ENCODE assay signal across 17 cellular contexts in the genomic region with DNA sequence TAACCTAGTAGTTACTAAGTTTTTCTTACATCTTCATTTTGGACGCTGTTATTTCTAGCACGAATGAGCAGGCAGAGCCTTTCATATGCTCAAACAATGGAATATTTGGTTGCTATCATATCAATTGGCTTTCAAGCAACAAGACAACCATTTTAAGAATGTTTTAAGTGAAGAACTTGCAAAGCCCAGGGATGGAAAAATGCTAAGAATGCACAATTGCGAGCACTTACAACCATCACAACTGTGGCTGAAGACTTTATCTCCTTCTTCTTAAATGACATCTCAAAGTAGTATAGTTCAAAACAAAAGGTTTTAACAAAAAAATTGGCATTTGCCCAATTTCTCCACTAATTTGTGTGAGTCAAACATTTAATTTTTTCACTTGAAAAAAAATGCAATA. TPM values are rescaled to one million over a fixed set of nuclear protein-coding genes. Genes with fewer than 3 reads are reported as not detected.
"Had no signal": no experiment of that assay in that cellular context is flagged by ENCODE, and none has a peak within 500 bp of the region (broad histone marks: within the 10 kb centered on the region; RNA-seq: fewer than 3 reads in every experiment).

No MANE protein-coding gene starts in this region.

- H3K27me3 ChIP-seq: gastrocnemius medialis, right atrium auricular region had no signal

- H3K27ac Mint-ChIP-seq: activated CD4-positive, alpha-beta T cell treated with anti-CD3 and anti-CD28 coated beads, Interleukin-2, amount 10 ng/mL, durations not matched to agents 7 days and 5 days; brain had no signal

- H3K4me1 Mint-ChIP-seq: activated CD4-positive, alpha-beta T cell treated with anti-CD3 and anti-CD28 coated beads, Interleukin-2, amount 10 ng/mL, durations not matched to agents 7 days and 5 days; brain had no signal

- H3K27ac ChIP-seq: gastrocnemius medialis, heart right ventricle, left ventricle myocardium inferior, right atrium auricular region had no signal

- H3K9me3 ChIP-seq: gastrocnemius medialis, heart right ventricle, right atrium auricular region had no signal

- H3K36me3 Mint-ChIP-seq: brain had no signal

- H3K4me1 ChIP-seq: gastrocnemius medialis, heart right ventricle, left ventricle myocardium inferior, right atrium auricular region had no signal

- DNase-seq: activated CD4-positive, alpha-beta T cell treated with anti-CD3 and anti-CD28 coated beads, Interleukin-2, amount 10 ng/mL, durations not matched to agents 7 days and 5 days; activated CD4-positive, CD25-positive, alpha-beta regulatory T cell; activated CD8-positive, alpha-beta memory T cell treated with anti-CD3 and anti-CD28 coated beads for 24 hours; activated naive CD4-positive, alpha-beta T cell treated with Interleukin-2 at 50 U/mL for 16 hours; cerebellar nuclear complex; gastrocnemius medialis; heart right ventricle; kidney; left ventricle myocardium inferior; small intestine; T-helper 2 cell had no signal

- H3K4me3 Mint-ChIP-seq: activated CD4-positive, alpha-beta T cell treated with anti-CD3 and anti-CD28 coated beads, Interleukin-2, amount 10 ng/mL, durations not matched to agents 7 days and 5 days; brain had no signal

- H3K9me3 Mint-ChIP-seq: activated CD4-positive, alpha-beta T cell treated with anti-CD3 and anti-CD28 coated beads, Interleukin-2, amount 10 ng/mL, durations not matched to agents 7 days and 5 days had no signal

- ATAC-seq: esophagus mucosa, gastrocnemius medialis, heart right ventricle had no signal

- H3K36me3 ChIP-seq: gastrocnemius medialis, heart right ventricle, left ventricle myocardium inferior, right atrium auricular region had no signal

- H3K4me3 ChIP-seq: gastrocnemius medialis, heart right ventricle, left ventricle myocardium inferior, right atrium auricular region had no signal

RNA-seq across cellular contexts. Expression of a gene that starts 8.3 kb away (rescaled TPM):
- total RNA-seq: activated CD4-positive, alpha-beta T cell treated with anti-CD3 and anti-CD28 coated beads, Interleukin-2, amount 10 ng/mL, durations not matched to agents 7 days and 5 days; gastrocnemius medialis; left ventricle myocardium inferior had no signal

RNA-seq across cellular contexts. Expression of a gene that starts 25.9 kb away (rescaled TPM):
- total RNA-seq: activated CD4-positive, alpha-beta T cell treated with anti-CD3 and anti-CD28 coated beads, Interleukin-2, amount 10 ng/mL, durations not matched to agents 7 days and 5 days; gastrocnemius medialis; heart right ventricle; kidney; left ventricle myocardium inferior; mesenteric fat pad; myocyte; right atrium auricular region had no signal
- polyA plus RNA-seq: heart right ventricle had no signal

RNA-seq across cellular contexts. Expression of a gene that starts 37.1 kb away (rescaled TPM):
- total RNA-seq: activated CD4-positive, alpha-beta T cell treated with anti-CD3 and anti-CD28 coated beads, Interleukin-2, amount 10 ng/mL, durations not matched to agents 7 days and 5 days; dermis microvascular lymphatic vessel endothelial cell; heart right ventricle; left ventricle myocardium inferior; myocyte; right atrium auricular region had no signal
- polyA plus RNA-seq: heart right ventricle had no signal
